In the genomic region with DNA sequence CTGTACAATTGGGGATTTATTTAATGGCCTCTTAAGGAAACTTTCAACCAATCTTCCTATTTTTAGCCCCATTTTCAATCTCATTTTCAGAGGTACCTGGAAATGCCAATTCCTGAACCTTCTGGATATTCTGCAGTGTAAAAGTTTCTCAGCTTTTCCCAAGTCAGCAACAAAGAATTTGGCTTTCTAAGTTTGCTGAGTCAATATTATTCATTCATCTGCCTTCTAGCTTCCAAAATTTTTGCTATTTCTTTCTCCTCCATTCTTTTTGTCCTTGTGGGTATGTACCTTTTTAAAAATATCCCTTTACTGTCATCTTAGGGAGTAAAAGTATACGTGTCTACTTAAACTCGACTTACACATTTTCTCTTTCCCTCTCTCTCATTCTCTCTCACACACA, we compare ENCODE assay signal across 8 cellular contexts.
"Had no signal": no experiment of that assay in that cellular context is flagged by ENCODE, and none has a peak within 500 bp of the region (broad histone marks: within the 10 kb centered on the region; RNA-seq: fewer than 3 reads in every experiment).

No MANE protein-coding gene starts in this region.

- DNase-seq: GDM1, GF-D8 had no signal

- ATAC-seq: GM12878 had no signal

- H3K4me3 ChIP-seq: GM12878 had no signal

- FAIRE-seq: G401.6, GM12878, GM12891, GM12892, GM18507, GM19239 had no signal
